1 cellular context compared by ENCODE assay signal in the genomic region with DNA sequence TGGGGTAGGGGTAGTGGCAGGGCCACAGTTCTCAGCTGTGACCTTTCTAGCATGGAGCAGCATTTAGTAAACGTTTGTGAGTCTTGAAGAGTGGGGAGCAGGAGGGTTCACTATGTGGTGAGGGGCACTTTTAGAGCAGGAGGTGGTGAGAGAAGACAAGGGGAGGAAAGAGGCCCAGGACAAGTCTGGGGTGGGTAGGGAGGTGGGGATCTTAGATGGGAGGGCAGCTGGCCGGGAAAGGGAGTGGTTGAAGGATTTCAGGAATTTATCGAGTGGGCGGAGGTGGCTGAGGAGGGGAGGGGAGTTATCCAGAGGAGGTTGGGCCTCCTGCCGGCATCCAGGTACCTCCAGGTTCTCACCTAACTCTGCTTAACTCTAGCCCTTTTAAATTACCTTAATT.
A peak's percentile ranks its signal among the peaks of the same experiment; 100 is the strongest.
TF ChIP-seq lines count a peak whose summit lies in the region.

No MANE protein-coding gene starts in this region.

TF ChIP-seq in HEK293, 187 proteins besides CTCF, POLR2A, EP300 and RAD21 (continued from another document):
- TF ChIP-seq, protein P1, sequence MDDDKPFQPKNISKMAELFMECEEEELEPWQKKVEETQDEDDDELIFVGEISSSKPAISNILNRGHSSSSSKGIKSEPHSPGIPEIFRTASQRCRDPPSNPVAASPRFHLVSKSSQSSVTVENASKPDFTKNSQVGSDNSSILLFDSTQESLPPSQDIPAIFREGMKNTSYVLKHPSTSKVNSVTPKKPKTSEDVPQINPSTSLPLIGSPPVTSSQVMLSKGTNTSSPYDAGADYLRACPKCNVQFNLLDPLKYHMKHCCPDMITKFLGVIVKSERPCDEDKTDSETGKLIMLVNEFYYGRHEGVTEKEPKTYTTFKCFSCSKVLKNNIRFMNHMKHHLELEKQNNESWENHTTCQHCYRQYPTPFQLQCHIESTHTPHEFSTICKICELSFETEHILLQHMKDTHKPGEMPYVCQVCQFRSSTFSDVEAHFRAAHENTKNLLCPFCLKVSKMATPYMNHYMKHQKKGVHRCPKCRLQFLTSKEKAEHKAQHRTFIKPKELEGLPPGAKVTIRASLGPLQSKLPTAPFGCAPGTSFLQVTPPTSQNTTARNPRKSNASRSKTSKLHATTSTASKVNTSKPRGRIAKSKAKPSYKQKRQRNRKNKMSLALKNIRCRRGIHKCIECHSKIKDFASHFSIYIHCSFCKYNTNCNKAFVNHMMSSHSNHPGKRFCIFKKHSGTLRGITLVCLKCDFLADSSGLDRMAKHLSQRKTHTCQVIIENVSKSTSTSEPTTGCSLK (tag by site-specific recombination; IDR thresholded peaks at IDR 0.05) = no peak
- TF ChIP-seq ZNF555 (tag by site-specific recombination; conservative IDR thresholded peaks at IDR 0.05) = no peak
- TF ChIP-seq KLF1 (tag by site-specific recombination; IDR thresholded peaks at IDR 0.05) = peak; percentile 83
- TF ChIP-seq SP3 (tag by site-specific recombination; IDR thresholded peaks at IDR 0.05) = peak; percentile 65
- TF ChIP-seq ZBTB7A (tag by site-specific recombination; IDR thresholded peaks at IDR 0.05; ENCODE audit: low read depth) = no peak
- TF ChIP-seq SP2 (tag by site-specific recombination; IDR thresholded peaks at IDR 0.05) = peak; percentile 61
- TF ChIP-seq, protein P2, sequence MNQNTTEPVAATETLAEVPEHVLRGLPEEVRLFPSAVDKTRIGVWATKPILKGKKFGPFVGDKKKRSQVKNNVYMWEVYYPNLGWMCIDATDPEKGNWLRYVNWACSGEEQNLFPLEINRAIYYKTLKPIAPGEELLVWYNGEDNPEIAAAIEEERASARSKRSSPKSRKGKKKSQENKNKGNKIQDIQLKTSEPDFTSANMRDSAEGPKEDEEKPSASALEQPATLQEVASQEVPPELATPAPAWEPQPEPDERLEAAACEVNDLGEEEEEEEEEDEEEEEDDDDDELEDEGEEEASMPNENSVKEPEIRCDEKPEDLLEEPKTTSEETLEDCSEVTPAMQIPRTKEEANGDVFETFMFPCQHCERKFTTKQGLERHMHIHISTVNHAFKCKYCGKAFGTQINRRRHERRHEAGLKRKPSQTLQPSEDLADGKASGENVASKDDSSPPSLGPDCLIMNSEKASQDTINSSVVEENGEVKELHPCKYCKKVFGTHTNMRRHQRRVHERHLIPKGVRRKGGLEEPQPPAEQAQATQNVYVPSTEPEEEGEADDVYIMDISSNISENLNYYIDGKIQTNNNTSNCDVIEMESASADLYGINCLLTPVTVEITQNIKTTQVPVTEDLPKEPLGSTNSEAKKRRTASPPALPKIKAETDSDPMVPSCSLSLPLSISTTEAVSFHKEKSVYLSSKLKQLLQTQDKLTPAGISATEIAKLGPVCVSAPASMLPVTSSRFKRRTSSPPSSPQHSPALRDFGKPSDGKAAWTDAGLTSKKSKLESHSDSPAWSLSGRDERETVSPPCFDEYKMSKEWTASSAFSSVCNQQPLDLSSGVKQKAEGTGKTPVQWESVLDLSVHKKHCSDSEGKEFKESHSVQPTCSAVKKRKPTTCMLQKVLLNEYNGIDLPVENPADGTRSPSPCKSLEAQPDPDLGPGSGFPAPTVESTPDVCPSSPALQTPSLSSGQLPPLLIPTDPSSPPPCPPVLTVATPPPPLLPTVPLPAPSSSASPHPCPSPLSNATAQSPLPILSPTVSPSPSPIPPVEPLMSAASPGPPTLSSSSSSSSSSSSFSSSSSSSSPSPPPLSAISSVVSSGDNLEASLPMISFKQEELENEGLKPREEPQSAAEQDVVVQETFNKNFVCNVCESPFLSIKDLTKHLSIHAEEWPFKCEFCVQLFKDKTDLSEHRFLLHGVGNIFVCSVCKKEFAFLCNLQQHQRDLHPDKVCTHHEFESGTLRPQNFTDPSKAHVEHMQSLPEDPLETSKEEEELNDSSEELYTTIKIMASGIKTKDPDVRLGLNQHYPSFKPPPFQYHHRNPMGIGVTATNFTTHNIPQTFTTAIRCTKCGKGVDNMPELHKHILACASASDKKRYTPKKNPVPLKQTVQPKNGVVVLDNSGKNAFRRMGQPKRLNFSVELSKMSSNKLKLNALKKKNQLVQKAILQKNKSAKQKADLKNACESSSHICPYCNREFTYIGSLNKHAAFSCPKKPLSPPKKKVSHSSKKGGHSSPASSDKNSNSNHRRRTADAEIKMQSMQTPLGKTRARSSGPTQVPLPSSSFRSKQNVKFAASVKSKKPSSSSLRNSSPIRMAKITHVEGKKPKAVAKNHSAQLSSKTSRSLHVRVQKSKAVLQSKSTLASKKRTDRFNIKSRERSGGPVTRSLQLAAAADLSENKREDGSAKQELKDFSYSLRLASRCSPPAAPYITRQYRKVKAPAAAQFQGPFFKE (tag by site-specific recombination; IDR thresholded peaks at IDR 0.05; ENCODE audit: borderline replicate concordance) = no peak
- TF ChIP-seq, protein P3, sequence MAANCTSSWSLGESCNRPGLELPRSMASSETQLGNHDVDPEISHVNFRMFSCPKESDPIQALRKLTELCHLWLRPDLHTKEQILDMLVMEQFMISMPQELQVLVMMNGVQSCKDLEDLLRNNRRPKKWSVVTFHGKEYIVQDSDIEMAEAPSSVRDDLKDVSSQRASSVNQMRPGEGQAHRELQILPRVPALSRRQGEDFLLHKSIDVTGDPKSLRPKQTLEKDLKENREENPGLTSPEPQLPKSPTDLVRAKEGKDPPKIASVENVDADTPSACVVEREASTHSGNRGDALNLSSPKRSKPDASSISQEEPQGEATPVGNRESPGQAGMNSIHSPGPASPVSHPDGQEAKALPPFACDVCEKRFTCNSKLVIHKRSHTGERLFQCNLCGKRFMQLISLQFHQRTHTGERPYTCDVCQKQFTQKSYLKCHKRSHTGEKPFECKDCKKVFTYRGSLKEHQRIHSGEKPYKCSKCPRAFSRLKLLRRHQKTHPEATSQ (tag by site-specific recombination; IDR thresholded peaks at IDR 0.05) = no peak
- no peak for TF ChIP-seq ZNF654 (tag by site-specific recombination; IDR thresholded peaks at IDR 0.05; ENCODE audit: low read depth)
- no peak for TF ChIP-seq ZNF266 (tag by site-specific recombination; IDR thresholded peaks at IDR 0.05; ENCODE audit: low read depth)
- TF ChIP-seq ZBTB20 (tag by site-specific recombination; IDR thresholded peaks at IDR 0.05) = peak; percentile 40; the same call in 1 of the 2 replicates
- TF ChIP-seq ZNF341 (tag by site-specific recombination; IDR thresholded peaks at IDR 0.05; ENCODE audit: low read depth) = peak; percentile 65
- TF ChIP-seq ZNF530 (tag by site-specific recombination; IDR thresholded peaks at IDR 0.05; ENCODE audit: low read depth) = no peak
- TF ChIP-seq, protein P4, sequence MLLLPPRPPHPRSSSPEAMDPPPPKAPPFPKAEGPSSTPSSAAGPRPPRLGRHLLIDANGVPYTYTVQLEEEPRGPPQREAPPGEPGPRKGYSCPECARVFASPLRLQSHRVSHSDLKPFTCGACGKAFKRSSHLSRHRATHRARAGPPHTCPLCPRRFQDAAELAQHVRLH (tag by site-specific recombination; IDR thresholded peaks at IDR 0.05) = no peak
